Comparison of ENCODE assay signal across 1 cellular context in the genomic region with DNA sequence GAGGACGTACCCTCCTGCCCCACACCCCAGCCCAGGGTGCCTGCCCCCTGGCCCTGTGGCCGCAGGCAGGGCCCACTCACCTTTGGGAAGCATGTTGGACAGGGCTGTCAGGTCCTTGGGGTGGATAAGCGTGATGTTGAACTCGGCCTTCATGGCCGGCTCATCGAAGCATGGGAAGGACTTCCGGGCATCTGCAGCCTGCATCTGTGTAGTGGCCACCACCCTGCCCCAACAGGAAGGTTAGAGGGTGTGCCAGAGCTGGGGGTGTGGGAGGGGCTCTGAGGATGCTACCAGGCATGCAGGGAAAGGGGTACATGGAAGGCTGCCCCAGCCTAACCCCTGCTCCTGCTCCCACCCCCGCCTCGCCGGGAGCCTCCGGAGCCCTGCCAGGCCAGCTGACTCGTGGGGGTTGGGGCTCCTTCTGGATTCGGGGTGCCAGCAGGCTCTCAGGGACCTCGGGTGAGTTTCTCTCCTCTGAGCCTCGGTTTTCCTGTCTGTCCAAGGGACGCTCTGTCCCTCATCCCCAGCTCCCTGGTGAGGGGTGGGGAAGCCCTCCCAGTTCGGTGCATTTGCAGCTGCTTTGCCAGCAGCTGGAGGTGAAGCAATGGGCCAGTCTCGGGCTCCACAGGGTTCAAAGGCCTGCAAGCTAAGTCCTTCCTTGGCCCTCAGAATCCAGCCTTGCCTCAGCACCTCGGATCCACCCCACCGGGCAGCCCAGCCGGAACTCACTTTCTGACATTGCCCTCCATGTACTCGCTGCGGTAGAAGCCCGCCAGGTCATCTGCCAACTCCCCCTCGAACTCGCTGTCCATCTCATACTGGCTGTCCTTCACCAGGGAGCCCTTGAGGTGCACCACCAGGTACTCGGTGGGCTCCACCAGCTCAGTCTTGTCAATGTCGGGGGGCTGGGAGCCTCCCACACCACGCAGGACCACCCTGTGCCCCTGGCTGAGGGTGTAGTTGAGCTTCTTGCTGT.
TF ChIP-seq lines count a peak whose summit lies in the region.

No MANE protein-coding gene starts in this region.

TF ChIP-seq in endothelial cell of umbilical vein, 7 proteins besides CTCF, POLR2A, EP300 and RAD21:
- TF ChIP-seq POLR2AphosphoS5 (IDR thresholded peaks at IDR 0.05; ENCODE audit: insufficient read depth, low read depth, low read length) (peak; percentile 21), GATA2 (IDR thresholded peaks at IDR 0.05; ENCODE audit: insufficient read depth, insufficient read length, low read depth, low read length) (no peak), FOS (IDR thresholded peaks at IDR 0.05; ENCODE audit: borderline replicate concordance, insufficient read depth, low read length) (no peak), JUN (IDR thresholded peaks at IDR 0.05; ENCODE audit: borderline replicate concordance, insufficient read depth, insufficient read length, low read depth) (no peak)
- TF ChIP-seq, protein P1, sequence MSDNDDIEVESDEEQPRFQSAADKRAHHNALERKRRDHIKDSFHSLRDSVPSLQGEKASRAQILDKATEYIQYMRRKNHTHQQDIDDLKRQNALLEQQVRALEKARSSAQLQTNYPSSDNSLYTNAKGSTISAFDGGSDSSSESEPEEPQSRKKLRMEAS (IDR thresholded peaks at IDR 0.05; ENCODE audit: insufficient read depth, insufficient read length) = no peak
TF ChIP-seq in endothelial cell of umbilical vein: peak in this region for 1.
